In the genomic region with DNA sequence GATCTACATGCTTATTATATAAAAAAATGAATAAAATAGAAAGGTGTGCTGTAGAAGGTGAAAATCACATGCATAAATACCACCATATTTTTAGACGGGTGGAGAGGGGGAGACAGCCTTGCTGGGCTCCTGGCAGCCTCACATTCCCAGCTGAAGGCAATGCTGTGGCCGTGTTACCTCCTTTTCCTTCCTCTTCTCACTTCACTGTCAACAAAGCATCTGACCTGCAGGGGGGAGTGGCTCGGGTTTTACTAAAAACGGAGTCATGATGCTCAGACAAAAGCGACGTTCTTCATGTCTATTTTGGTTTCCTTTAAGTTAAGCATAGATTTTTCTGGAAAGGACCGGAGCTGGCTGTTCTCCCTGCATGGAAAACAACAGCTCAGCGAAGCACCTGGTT, we compare ENCODE assay signal across 2 cellular contexts.
A peak's percentile ranks its signal among the peaks of the same experiment; 100 is the strongest.
TF ChIP-seq lines count a peak whose summit lies in the region.

No MANE protein-coding gene starts in this region.

TF ChIP-seq in A549, 52 proteins besides CTCF, POLR2A, EP300 and RAD21:
- TF ChIP-seq GATA3 (IDR thresholded peaks at IDR 0.05; ENCODE audit: borderline replicate concordance) (no peak), MAX (IDR thresholded peaks at IDR 0.05) (0 out of 2 replicates have a peak, but pooled peaks have one; percentile 17)

TF ChIP-seq in K562, 482 proteins besides CTCF, POLR2A, EP300 and RAD21:
- TF ChIP-seq CSDE1 (IDR thresholded peaks at IDR 0.05) = no peak
- 0 out of 6 replicates have a peak, but pooled peaks of 1 of the 3 experiments have one; percentile 30 for TF ChIP-seq ZBTB11 (CRISPR knock-in tag; IDR thresholded peaks at IDR 0.05)
TF ChIP-seq in K562: peak in this region for 1.
